Comparison of ENCODE assay signal across 8 cellular contexts in genomic region chr6:158026054-158026900, GRCh38. TPM values are rescaled to one million over a fixed set of nuclear protein-coding genes. Genes with fewer than 3 reads are reported as not detected.
A peak's percentile ranks its signal among the peaks of the same experiment; 100 is the strongest.
DNase-seq lines count a peak whose midpoint lies in the region; ATAC-seq and TF ChIP-seq lines count a peak whose summit lies in the region.

No MANE protein-coding gene starts in this region.

- H4K20me1 ChIP-seq in DND-41 (ENCODE audit: insufficient read depth, low read length): peaks cover 22% of the 10 kb centered on the region

- H3K27me3 Mint-ChIP-seq in activated naive CD4-positive, alpha-beta T cell treated with anti-CD3 and anti-CD28 coated beads for 36 hours (ENCODE audit: low read depth): no peaks in the 10 kb centered on the region

- DNase-seq in DND-41 (peak; percentile 92), SJSA1 (ENCODE audit: low read depth in 1 of 2, low spot score in 2 of 2) (peak; percentile 95 to 96), glomerular visceral epithelial cell (ENCODE audit: extremely low spot score) (peak; percentile 99), retinal pigment epithelial cell (ENCODE audit: low read depth) (peak; percentile 91), aorta (peak; percentile 94 to 95)
- DNase-seq in activated naive CD4-positive, alpha-beta T cell treated with anti-CD3 and anti-CD28 coated beads for 36 hours: peak; percentile 91

- peak overlapping the region; percentile 86 for H3K4me2 ChIP-seq in DND-41 (ENCODE audit: insufficient read depth, low read length)

- H3K4me3 ChIP-seq in DND-41 (ENCODE audit: low read depth in 1 of 2, low read length in 2 of 2): peak overlapping the region; percentile 5 to 55; a peak in 3 of 4 replicates
- peak overlapping the region; percentile 10 for H3K4me3 ChIP-seq in SJSA1
- H3K4me3 ChIP-seq in retinal pigment epithelial cell (ENCODE audit: low read length): no peak overlapping the region
- no peak overlapping the region for H3K4me3 ChIP-seq in aorta (ENCODE audit: low read length in 2 of 2)

- CTCF ChIA-PET in activated naive CD4-positive, alpha-beta T cell treated with anti-CD3 and anti-CD28 coated beads for 36 hours (lab: Charles Lee): interaction anchor here (0.6 to 3.3 kb wide), 58 partner anchors 9 to 658 kb away, joined by 3 to 39 read pairs (median 4); partner anchors contain the start of gene SYNJ2

- intact Hi-C loops in activated naive CD4-positive, alpha-beta T cell treated with anti-CD3 and anti-CD28 coated beads for 36 hours (cut with micrococcal nuclease): loop anchor here (1.0 to 2.0 kb wide), 15 partner anchors 11 to 623 kb away; partner anchors contain the start of genes GTF2H5, SERAC1 and SYNJ2
- intact Hi-C loops in aorta (cut with DNase I): no loop called here

- peak; percentile 97 for TF ChIP-seq CTCF in DND-41 (IDR thresholded peaks at IDR 0.05; ENCODE audit: borderline replicate concordance, extremely low read depth, low read length, poor library complexity, severe bottlenecking)
- peak; percentile 34 for TF ChIP-seq CTCF in retinal pigment epithelial cell (conservative IDR thresholded peaks at IDR 0.05; ENCODE audit: low read depth, low read length)

- peaks cover 14% of the 10 kb centered on the region for H3K79me2 ChIP-seq in DND-41 (ENCODE audit: insufficient read depth, low read length)

- H3K27me3 ChIP-seq in DND-41 (ENCODE audit: insufficient read depth, low read length, poor library complexity) (no peaks in the 10 kb centered on the region), SJSA1 (replicated peaks) (no peaks in the 10 kb centered on the region), aorta (ENCODE audit: control insufficient read depth in 1 of 2, insufficient read depth in 2 of 2, low read length in 1 of 2) (no peaks in the 10 kb centered on the region)

- peak overlapping the region; percentile 81 for H3K4me3 Mint-ChIP-seq in activated naive CD4-positive, alpha-beta T cell treated with anti-CD3 and anti-CD28 coated beads for 36 hours

- no peaks in the 10 kb centered on the region for H3K9me3 ChIP-seq in DND-41 (ENCODE audit: insufficient read depth, low read length, severe bottlenecking)
- no peaks in the 10 kb centered on the region for H3K9me3 ChIP-seq in SJSA1 (replicated peaks)
- H3K9me3 ChIP-seq in aorta (ENCODE audit: control insufficient read depth, low read length): no peaks in the 10 kb centered on the region

- peak overlapping the region; percentile 99 for H3K27ac Mint-ChIP-seq in activated naive CD4-positive, alpha-beta T cell treated with anti-CD3 and anti-CD28 coated beads for 36 hours

- no peaks in the 10 kb centered on the region for H3K9me3 Mint-ChIP-seq in activated naive CD4-positive, alpha-beta T cell treated with anti-CD3 and anti-CD28 coated beads for 36 hours

- ATAC-seq in DND-41 (ENCODE audit: insufficient read depth, low read depth) (peak; percentile 82), GM21619 (IDR thresholded peaks at IDR 0.05; ENCODE audit: unreplicated experiment) (peak; percentile 74), aorta (ENCODE audit: low FRiP score) (peak; percentile 83)

- H3K36me3 Mint-ChIP-seq in activated naive CD4-positive, alpha-beta T cell treated with anti-CD3 and anti-CD28 coated beads for 36 hours (ENCODE audit: low read depth): peaks cover 15% of the 10 kb centered on the region

- TF ChIP-seq RAD21 in Ishikawa (IDR thresholded peaks at IDR 0.05; ENCODE audit: low read depth): 0 out of 2 replicates have a peak, but pooled peaks have one; percentile 14

- peak; percentile 82 for TF ChIP-seq EP300 in Ishikawa (IDR thresholded peaks at IDR 0.05; ENCODE audit: borderline replicate concordance)

- H3K9ac ChIP-seq in DND-41 (ENCODE audit: low read depth, low read length): peak overlapping the region; percentile 52

- H3K36me3 ChIP-seq in DND-41 (ENCODE audit: insufficient read depth, low read length) (peaks cover 16% of the 10 kb centered on the region; the same call in 1 of the 2 replicates), SJSA1 (peaks cover 14% of the 10 kb centered on the region), aorta (ENCODE audit: control insufficient read depth in 1 of 2, insufficient read depth in 2 of 2, low read length in 1 of 2) (no peaks in the 10 kb centered on the region)

- H3K4me1 Mint-ChIP-seq in activated naive CD4-positive, alpha-beta T cell treated with anti-CD3 and anti-CD28 coated beads for 36 hours (ENCODE audit: low read depth): peaks cover 36% of the 10 kb centered on the region

- H2AFZ ChIP-seq in DND-41 (ENCODE audit: low read depth, low read length): peak overlapping the region; percentile 76

- peak overlapping the region; percentile 90 for H3K27ac ChIP-seq in DND-41 (ENCODE audit: low read length)
- peak overlapping the region; percentile 86 for H3K27ac ChIP-seq in SJSA1
- peak overlapping the region in 1 of 2 donors; percentile 61 for H3K27ac ChIP-seq in aorta (ENCODE audit: low read depth in 1 of 2, low read length in 2 of 2)

- H3K4me1 ChIP-seq in DND-41 (ENCODE audit: insufficient read depth, low read length): peaks cover 39% of the 10 kb centered on the region
- peaks cover 49% of the 10 kb centered on the region for H3K4me1 ChIP-seq in SJSA1 (replicated peaks)
- H3K4me1 ChIP-seq in aorta (ENCODE audit: control insufficient read depth in 1 of 2, insufficient read depth in 2 of 2, low read length in 2 of 2): peaks cover 0 to 3% of the 10 kb centered on the region in 2 donors

- 15 to 18% methylated on average over 21 of the region's 21 CpGs for WGBS in aorta, 2 donors

TF ChIP-seq in Ishikawa, 13 proteins besides CTCF, POLR2A, EP300 and RAD21:
- TF ChIP-seq CEBPB (IDR thresholded peaks at IDR 0.05) (no peak), ZBTB7A (IDR thresholded peaks at IDR 0.05; ENCODE audit: low read depth) (0 out of 2 replicates have a peak, but pooled peaks have one; percentile 34), USF1 (IDR thresholded peaks at IDR 0.05) (no peak), FOXM1 (IDR thresholded peaks at IDR 0.05; ENCODE audit: borderline replicate concordance, low read depth) (0 out of 2 replicates have a peak, but pooled peaks have one; percentile 52), EGR1 (IDR thresholded peaks at IDR 0.05) (no peak), TCF12 (IDR thresholded peaks at IDR 0.05; ENCODE audit: low read depth) (peak; percentile 76), MAX (IDR thresholded peaks at IDR 0.05) (peak; percentile 29), REST (IDR thresholded peaks at IDR 0.05; ENCODE audit: low read depth) (no peak), YY1 (IDR thresholded peaks at IDR 0.05; ENCODE audit: low read depth) (no peak), TAF1 (IDR thresholded peaks at IDR 0.05; ENCODE audit: low read depth) (no peak), NFIC (IDR thresholded peaks at IDR 0.05) (peak; percentile 93), TEAD4 (IDR thresholded peaks at IDR 0.05) (peak; percentile 60), CREB1 (IDR thresholded peaks at IDR 0.05; ENCODE audit: low read depth) (peak; percentile 45; the same call in 1 of the 2 replicates)

RNA-seq across cellular contexts. Expression of gene SYNJ2, which starts 44.6 kb away (rescaled TPM):
- total RNA-seq in SJSA1 (2014; rRNA removed; shearing (Covaris generic)): 20.9 and 23.7 TPM in 2 replicates
- 10 to 100 TPM; 42.4 to 42.7 TPM for total RNA-seq in activated naive CD4-positive, alpha-beta T cell treated with anti-CD3 and anti-CD28 coated beads for 36 hours
- 10 to 100 TPM; 26.8 to 38.7 TPM for total RNA-seq in aorta
- 10 to 100 TPM in 1 of 2 donors, 1 to 10 TPM in 1; 8.6 to 17.9 TPM for polyA plus RNA-seq in aorta

Comparison
In these comparisons a context has a peak if more than half of its experiments do, and no peak if none do; other contexts are left out.
1. H3K4me3 ChIP-seq: peak in DND-41 (2 of 2) and SJSA1 (single experiment); none in retinal pigment epithelial cell (single experiment) and aorta (0 of 2).
2. Peak in every context shown above with its lines, with median percentiles within 50 percentile points of each other: ATAC-seq and DNase-seq.